ENCODE assay signal across 17 cellular contexts in genomic region chr2:66447676-66448075, GRCh38. TPM values are rescaled to one million over a fixed set of nuclear protein-coding genes. Genes with fewer than 3 reads are reported as not detected.
A peak's percentile ranks its signal among the peaks of the same experiment; 100 is the strongest.
DNase-seq lines count a peak whose midpoint lies in the region; TF ChIP-seq lines count a peak whose summit lies in the region.
"Had no signal": no experiment of that assay in that cellular context is flagged by ENCODE, and none has a peak within 500 bp of the region (broad histone marks: within the 10 kb centered on the region; RNA-seq: fewer than 3 reads in every experiment).

No MANE protein-coding gene starts in this region.

- no peak overlapping the region for H2BK5ac ChIP-seq in neuronal stem cell (ENCODE audit: low read length)

- intact Hi-C loops in adrenal gland (cut with DNase I) = no loop called here

- H2AFZ ChIP-seq in neuronal stem cell (ENCODE audit: low read length) = no peak overlapping the region
- H2AFZ ChIP-seq: GM23338 had no signal

- H3K14ac ChIP-seq in neuronal stem cell (ENCODE audit: low read length) = no peak overlapping the region

- peaks cover 44% of the 10 kb centered on the region for H3K36me3 Mint-ChIP-seq in type B pancreatic cell

- no peak overlapping the region for H4K8ac ChIP-seq in neuronal stem cell (ENCODE audit: low read depth, low read length)

- no peak overlapping the region for H4K91ac ChIP-seq in neuronal stem cell (ENCODE audit: low read depth, low read length, poor library complexity)

- H3K27me3 ChIP-seq in adrenal gland (no peaks in the 10 kb centered on the region), neuronal stem cell (ENCODE audit: control insufficient read depth in 3 of 3, insufficient read depth in 3 of 3, low read depth in 1 of 3, low read length in 3 of 3) (peaks cover 0 to 33% (median 3%) of the 10 kb centered on the region in 3 experiments)
- H3K27me3 ChIP-seq: BE2C had no signal

- no peaks in the 10 kb centered on the region for H3K9me3 ChIP-seq in adrenal gland (replicated peaks in 1 of 3)
- no peaks in the 10 kb centered on the region for H3K9me3 ChIP-seq in neuronal stem cell (replicated peaks in 1 of 2; ENCODE audit: control insufficient read depth in 2 of 2, insufficient read depth in 1 of 2, low read depth in 1 of 2, low read length in 2 of 2)
- H3K9me3 ChIP-seq: BE2C had no signal

- WGBS in adrenal gland, 4 donors = 22 to 49% (median 49%) methylated on average over 2 of the region's 2 CpGs
- WGBS in neuronal stem cell (ENCODE audit: extremely low coverage in 2 of 2, insufficient read length in 2 of 2, insufficient replicate concordance in 1 of 2), 2 donors = no CpG with 5 or more reads among the region's 2 CpGs

- no peak overlapping the region for H3K18ac ChIP-seq in neuronal stem cell (ENCODE audit: low read length)

- H3K36me3 ChIP-seq in adrenal gland (replicated peaks in 1 of 2) (peaks cover 0 to 23% of the 10 kb centered on the region in 2 donors), neuronal stem cell (replicated peaks in 1 of 2; ENCODE audit: control insufficient read depth in 2 of 2, insufficient read depth in 2 of 2, low read length in 2 of 2) (peaks cover 0 to 81% of the 10 kb centered on the region in 2 donors)

- no peak overlapping the region for H2BK120ac ChIP-seq in neuronal stem cell (ENCODE audit: low read depth, low read length)

- H3K27ac Mint-ChIP-seq in type B pancreatic cell = peak overlapping the region; percentile 98
- H3K27ac Mint-ChIP-seq: GM23338; stimulated activated naive CD8-positive, alpha-beta T cell treated with anti-CD3 and anti-CD28 coated beads, Interleukin-15, Interleukin-2, amounts not matched to agents 100 ng/mL and 50 ng/mL, for 24 hours; T-helper 2 cell treated with Interferon-gamma antibody and Interleukin-4, amounts not matched to agents 5 μg/mL and 100 μg/mL, for 36 hours had no signal

- TF ChIP-seq CTCF in adrenal gland (IDR thresholded peaks at IDR 0.05) = no peak
- no peak for TF ChIP-seq CTCF in fibroblast of the aortic adventitia (IDR thresholded peaks at IDR 0.05; ENCODE audit: insufficient read depth, low read length)
- TF ChIP-seq CTCF in type B pancreatic cell (conservative IDR thresholded peaks at IDR 0.05) = no peak

- H3K4me3 ChIP-seq in adrenal gland (peak overlapping the region in 1 of 4 donors; percentile 71), fibroblast of the aortic adventitia (ENCODE audit: low read depth, low read length) (peak overlapping the region; percentile 71), neuronal stem cell (ENCODE audit: low read length in 2 of 2) (no peak overlapping the region)

- H3K4me1 ChIP-seq in adrenal gland (replicated peaks in 1 of 2) = peaks cover 4 to 66% of the 10 kb centered on the region in 2 donors
- H3K4me1 ChIP-seq in neuronal stem cell (ENCODE audit: control insufficient read depth in 2 of 2, insufficient read depth in 1 of 2, low read depth in 1 of 2, low read length in 2 of 2) = peaks cover 0 to 26% of the 10 kb centered on the region in 2 donors
- H3K4me1 ChIP-seq: BE2C had no signal

- peak overlapping the region; percentile 14 for H3K4me2 ChIP-seq in neuronal stem cell (ENCODE audit: insufficient read depth, low read length, poor library complexity, severe bottlenecking)

- no peak overlapping the region for H2AK5ac ChIP-seq in neuronal stem cell (ENCODE audit: low read depth, low read length)

- no peak overlapping the region for H2BK15ac ChIP-seq in neuronal stem cell (ENCODE audit: low read length)

- H3K27me3 Mint-ChIP-seq in type B pancreatic cell = peaks cover 4% of the 10 kb centered on the region

- H2BK12ac ChIP-seq in neuronal stem cell (ENCODE audit: low read length) = no peak overlapping the region

- H3K79me1 ChIP-seq in neuronal stem cell (ENCODE audit: low read depth, low read length) = peaks cover 2% of the 10 kb centered on the region

- no peak for TF ChIP-seq POLR2A in adrenal gland (IDR thresholded peaks at IDR 0.05)

- H3K23ac ChIP-seq in neuronal stem cell (ENCODE audit: low read depth, low read length, poor library complexity) = no peak overlapping the region

- no peak overlapping the region for H3K9ac ChIP-seq in neuronal stem cell (ENCODE audit: low read depth, low read length, poor library complexity)

- H3K4me1 Mint-ChIP-seq in type B pancreatic cell (ENCODE audit: unreplicated experiment) = peaks cover 35% of the 10 kb centered on the region

- DNase-seq in adrenal gland (no peak), fibroblast of the aortic adventitia (ENCODE audit: low read depth) (peak; percentile 62), neuronal stem cell (ENCODE audit: low spot score) (no peak), type B pancreatic cell (ENCODE audit: extremely low spot score, unreplicated experiment) (no peak), NCI-H2196 (lab: John Stamatoyannopoulos, UW; ENCODE audit: unreplicated experiment) (no peak), H4 (ENCODE audit: low spot score) (no peak), NCI-H146 (lab: John Stamatoyannopoulos, UW) (no peak)
- DNase-seq: activated CD4-positive, CD25-positive, alpha-beta regulatory T cell treated with anti-CD3 and anti-CD28 coated beads, Interleukin-2, amount 50 U/mL, for 72 hours; activated gamma-delta T cell treated with Interleukin-2 at 50 U/mL for 16 hours; BE2C; left colon; NCI-H1694; NCI-H446 treated with DMSO at 0.1 percent for 48 hours; SHP77 treated with DMSO at 0.1 percent for 48 hours had no signal

- H3K4me3 Mint-ChIP-seq in type B pancreatic cell = peak overlapping the region; percentile 96
- H3K4me3 Mint-ChIP-seq: stimulated activated naive CD8-positive, alpha-beta T cell treated with anti-CD3 and anti-CD28 coated beads, Interleukin-15, Interleukin-2, amounts not matched to agents 100 ng/mL and 50 ng/mL, for 24 hours; T-helper 2 cell treated with Interferon-gamma antibody and Interleukin-4, amounts not matched to agents 5 μg/mL and 100 μg/mL, for 36 hours had no signal

- H3K9me3 Mint-ChIP-seq in type B pancreatic cell = no peaks in the 10 kb centered on the region
- H3K9me3 Mint-ChIP-seq: GM23338; stimulated activated naive CD8-positive, alpha-beta T cell treated with anti-CD3 and anti-CD28 coated beads, Interleukin-15, Interleukin-2, amounts not matched to agents 100 ng/mL and 50 ng/mL, for 24 hours; T-helper 2 cell treated with Interferon-gamma antibody and Interleukin-4, amounts not matched to agents 5 μg/mL and 100 μg/mL, for 36 hours had no signal

- H3K27ac ChIP-seq in adrenal gland (peak overlapping the region in 4 of 5 donors; percentile 47 to 96 (median 94)), neuronal stem cell (replicated peaks; ENCODE audit: low read length) (no peak overlapping the region)

- H3K4ac ChIP-seq in neuronal stem cell (ENCODE audit: low read length) = no peak overlapping the region

RNA-seq across cellular contexts. Expression of gene MEIS1, which starts 12.8 kb away (rescaled TPM):
- total RNA-seq in adrenal gland (100 to 1,000 TPM in 5 of 8 donors, 10 to 100 TPM in 3; 56.3 to 257 (median 129) TPM), fibroblast of the aortic adventitia (ENCODE audit: low replicate concordance) (65.0 and 78.2 TPM in 2 replicates), type B pancreatic cell (ENCODE audit: low replicate concordance) (250 and 255 TPM in 2 replicates)
- polyA plus RNA-seq in adrenal gland = 100 to 1,000 TPM in 1 of 3 donors, 10 to 100 TPM in 2; 75.4 to 106 (median 98.4) TPM
- 7.8 TPM for polyA plus RNA-seq in neuronal stem cell (2013, experiment 1 of 2)
- polyA plus RNA-seq in neuronal stem cell (2013, experiment 2 of 2) = 8.8 TPM
- total RNA-seq in H4 (2014; rRNA removed; shearing (Covaris generic)) = 3.4 and 3.6 TPM in 2 replicates

Comparison
In these comparisons a context has a peak if more than half of its experiments do, and no peak if none do; other contexts are left out.
1. RNA of gene MEIS1, which starts 12.8 kb away (total RNA-seq): 250 to 255 TPM in type B pancreatic cell, 56.3 to 257 TPM in adrenal gland and 65.0 to 78.2 TPM in fibroblast of the aortic adventitia; 3.4 to 3.6 TPM in H4; every median in the first group is over 10 times any median in the second.